Comparison of ENCODE assay signal across 17 cellular contexts in the genomic region with DNA sequence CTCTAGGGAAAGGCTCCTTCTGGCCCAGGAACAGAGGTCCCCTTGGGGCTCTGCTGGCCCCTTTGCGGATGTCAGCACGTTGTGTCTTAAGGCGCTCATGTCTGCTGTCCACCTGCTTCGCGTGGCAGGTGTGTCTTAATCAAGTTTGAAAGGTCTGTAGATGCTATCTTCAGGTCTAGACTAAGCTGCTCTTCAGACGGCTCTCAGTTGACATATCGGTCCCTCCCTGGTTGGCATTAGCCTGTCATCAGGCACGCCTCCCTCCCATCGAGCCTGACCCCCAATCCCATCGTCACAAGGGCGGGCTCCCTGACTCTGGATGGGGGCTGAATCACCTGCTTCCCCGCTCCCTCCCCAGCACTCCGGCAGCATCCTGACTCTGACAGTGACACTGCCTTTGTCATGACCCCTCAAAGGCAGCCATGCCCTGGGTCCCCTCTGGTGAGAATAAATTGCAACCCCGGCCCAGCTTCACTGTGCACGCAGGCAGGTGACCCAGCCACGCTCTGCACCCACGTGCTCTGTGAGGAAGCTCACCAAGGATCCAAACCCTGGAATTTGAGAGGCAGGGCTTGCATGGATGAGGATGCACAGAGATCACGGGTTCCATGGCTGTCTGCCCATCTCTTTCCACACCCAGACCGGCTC.
DNase-seq lines count a peak whose midpoint lies in the region; ATAC-seq and TF ChIP-seq lines count a peak whose summit lies in the region.
"Had no signal": no experiment of that assay in that cellular context is flagged by ENCODE, and none has a peak within 500 bp of the region (broad histone marks: within the 10 kb centered on the region; RNA-seq: fewer than 3 reads in every experiment).

No MANE protein-coding gene starts in this region.

- H3K4me3 ChIP-seq in mammary epithelial cell (replicated peaks in 1 of 3; ENCODE audit: insufficient read depth in 1 of 3, low read depth in 2 of 3, low read length in 3 of 3) (no peak overlapping the region), body of pancreas (no peak overlapping the region), Caco-2 (ENCODE audit: low read depth, low read length) (no peak overlapping the region)
- H3K4me3 ChIP-seq: K562, PC-9, SJCRH30 had no signal

- H3K27me3 Mint-ChIP-seq in MCF 10A (ENCODE audit: insufficient read depth, unreplicated experiment) (peaks cover 27% of the 10 kb centered on the region), type B pancreatic cell (peaks cover 8% of the 10 kb centered on the region), Caco-2 (ENCODE audit: insufficient read depth, unreplicated experiment) (no peaks in the 10 kb centered on the region)

- H3K4me3 Mint-ChIP-seq in MCF 10A (ENCODE audit: unreplicated experiment) (no peak overlapping the region), type B pancreatic cell (no peak overlapping the region), Caco-2 (ENCODE audit: unreplicated experiment) (no peak overlapping the region)
- H3K4me3 Mint-ChIP-seq: CD4-positive, alpha-beta T cell had no signal

- H3K9me3 Mint-ChIP-seq in MCF 10A (ENCODE audit: unreplicated experiment) (no peaks in the 10 kb centered on the region), type B pancreatic cell (no peaks in the 10 kb centered on the region), Caco-2 (ENCODE audit: unreplicated experiment) (no peaks in the 10 kb centered on the region)
- H3K9me3 Mint-ChIP-seq: CD4-positive, alpha-beta T cell had no signal

- intact Hi-C loops in mammary epithelial cell (cut with micrococcal nuclease): no loop called here
- intact Hi-C loops in MCF 10A (cut with micrococcal nuclease): loop anchor here (10.0 kb wide), 1 partner anchor 110 kb away; the partner anchor contains the start of gene GPC1
- intact Hi-C loops in body of pancreas (cut with DNase I): no loop called here
- intact Hi-C loops in Caco-2 (cut with micrococcal nuclease; ENCODE audit: unreplicated experiment): no loop called here

- TF ChIP-seq POLR2A in body of pancreas (IDR thresholded peaks at IDR 0.05): no peak

- H4K20me1 ChIP-seq in mammary epithelial cell (ENCODE audit: insufficient read depth, low read length): no peaks in the 10 kb centered on the region

- H3K9me3 ChIP-seq in mammary epithelial cell (replicated peaks; ENCODE audit: insufficient read depth, low read length): no peaks in the 10 kb centered on the region
- H3K9me3 ChIP-seq in body of pancreas: no peaks in the 10 kb centered on the region
- H3K9me3 ChIP-seq in Caco-2: no peaks in the 10 kb centered on the region
- H3K9me3 ChIP-seq: SJCRH30 had no signal

- in situ Hi-C loops in mammary epithelial cell (cut with MboI; ENCODE audit: low sequenced_read_pairs in 2 of 2): no loop called here

- dilution Hi-C loops in mammary epithelial cell (cut with HindIII; ENCODE audit: low sequenced_read_pairs): loop anchor here (5.0 kb wide), 1 partner anchor 38 kb away; no protein-coding TSS in a partner anchor

- CTCF ChIA-PET in mammary epithelial cell (lab: Charles Lee; ENCODE audit: low non-redundant PET): no interaction called here
- CTCF ChIA-PET in MCF 10A (lab: Yijun Ruan, JAX): no interaction called here
- CTCF ChIA-PET in Caco-2 (lab: Charles Lee): no interaction called here

- H3K27ac Mint-ChIP-seq in MCF 10A (ENCODE audit: low read depth, unreplicated experiment): no peak overlapping the region
- H3K27ac Mint-ChIP-seq in type B pancreatic cell: no peak overlapping the region
- no peak overlapping the region for H3K27ac Mint-ChIP-seq in Caco-2 (ENCODE audit: unreplicated experiment)
- H3K27ac Mint-ChIP-seq: CD4-positive, alpha-beta T cell had no signal

- H2AFZ ChIP-seq in mammary epithelial cell (ENCODE audit: low read depth, low read length): peak overlapping the region; percentile 75
- H2AFZ ChIP-seq: PC-9 had no signal

- DNase-seq in mammary epithelial cell: no peak
- DNase-seq in MCF 10A (ENCODE audit: unreplicated experiment): no peak
- no peak for DNase-seq in body of pancreas
- peak; percentile 31 for DNase-seq in islet precursor cell
- DNase-seq in type B pancreatic cell (ENCODE audit: extremely low spot score, unreplicated experiment): peak; percentile 57
- no peak for DNase-seq in NCI-H82 (lab: John Stamatoyannopoulos, UW)
- no peak for DNase-seq in NCI-H1092 (lab: John Stamatoyannopoulos, UW)
- no peak for DNase-seq in Caco-2
- DNase-seq: CD4-positive, alpha-beta T cell; DMS153; GF-D8; GOT3; NCI-H226; NCI-H524 treated with DMSO at 0.1 percent for 48 hours had no signal

- H3K27me3 ChIP-seq in mammary epithelial cell (ENCODE audit: insufficient read depth, low read length): no peaks in the 10 kb centered on the region
- no peaks in the 10 kb centered on the region for H3K27me3 ChIP-seq in body of pancreas
- H3K27me3 ChIP-seq in Caco-2 (replicated peaks; ENCODE audit: control insufficient read depth, insufficient read depth, low read length): no peaks in the 10 kb centered on the region

- WGBS in mammary epithelial cell (ENCODE audit: low coverage, missing lambda C conversion rate): 36% methylated on average over 5 of the region's 19 CpGs
- WGBS in body of pancreas, 2 donors: 80 to 92% methylated on average over 15 to 19 of the region's 19 CpGs

- POLR2A ChIA-PET in MCF 10A (lab: Yijun Ruan, JAX): interaction anchor here (1.1 kb wide), 1 partner anchor 96 kb away, joined by 3 read pairs; no protein-coding TSS in a partner anchor
- POLR2A ChIA-PET in Caco-2 (lab: Charles Lee): no interaction called here

- peak; percentile 6 for ATAC-seq in body of pancreas
- ATAC-seq: K562 had no signal

- H3K4me1 Mint-ChIP-seq in MCF 10A (ENCODE audit: insufficient read depth, unreplicated experiment) (peaks cover 12% of the 10 kb centered on the region), type B pancreatic cell (ENCODE audit: unreplicated experiment) (peaks cover 6% of the 10 kb centered on the region), Caco-2 (ENCODE audit: low read depth, unreplicated experiment) (no peaks in the 10 kb centered on the region)

- no peak overlapping the region for H3K9ac ChIP-seq in mammary epithelial cell (ENCODE audit: insufficient read depth, low read length)

- BruUV-seq in mammary epithelial cell (replicated peaks; lab: Mats Ljungman, UMichigan) (no TSS peak), MCF 10A (replicated peaks; lab: Mats Ljungman, UMichigan) (no TSS peak), Caco-2 (replicated peaks; lab: Mats Ljungman, UMichigan) (no TSS peak)

- TF ChIP-seq CTCF in mammary epithelial cell (conservative IDR thresholded peaks at IDR 0.05 in 1 of 2, IDR thresholded peaks at IDR 0.05 in 1 of 2; ENCODE audit: extremely low read depth in 1 of 2, insufficient read depth in 1 of 2, low read depth in 1 of 2, low read length in 2 of 2) (no peak), MCF 10A (IDR thresholded peaks at IDR 0.05; ENCODE audit: unreplicated experiment) (no peak), body of pancreas (IDR thresholded peaks at IDR 0.05) (no peak), type B pancreatic cell (conservative IDR thresholded peaks at IDR 0.05) (no peak), Caco-2 (IDR thresholded peaks at IDR 0.05; ENCODE audit: insufficient read depth in 1 of 2, low read depth in 1 of 2, low read length in 1 of 2, severe bottlenecking in 1 of 2, unreplicated experiment in 1 of 2) (no peak)

- H3K36me3 Mint-ChIP-seq in MCF 10A (ENCODE audit: insufficient read depth, unreplicated experiment): peaks cover 4% of the 10 kb centered on the region
- H3K36me3 Mint-ChIP-seq in type B pancreatic cell: no peaks in the 10 kb centered on the region
- no peaks in the 10 kb centered on the region for H3K36me3 Mint-ChIP-seq in Caco-2 (ENCODE audit: insufficient read depth, unreplicated experiment)

- H3K4me1 ChIP-seq in mammary epithelial cell (ENCODE audit: insufficient read depth, low read length): peaks cover 38% of the 10 kb centered on the region
- peaks cover 22% of the 10 kb centered on the region for H3K4me1 ChIP-seq in body of pancreas
- H3K4me1 ChIP-seq in Caco-2: no peaks in the 10 kb centered on the region

- H3K27ac ChIP-seq in mammary epithelial cell (ENCODE audit: insufficient read depth, low read depth, low read length) (no peak overlapping the region), body of pancreas (no peak overlapping the region)
- H3K27ac ChIP-seq: PC-9, SJCRH30 had no signal

- H3K79me2 ChIP-seq in mammary epithelial cell (ENCODE audit: insufficient read depth, low read length): no peaks in the 10 kb centered on the region

- H3K4me2 ChIP-seq in mammary epithelial cell (ENCODE audit: insufficient read depth, low read depth, low read length): no peak overlapping the region
- H3K4me2 ChIP-seq: PC-9 had no signal

- H3K36me3 ChIP-seq in mammary epithelial cell (ENCODE audit: insufficient read depth, low read length) (no peaks in the 10 kb centered on the region), body of pancreas (replicated peaks in 1 of 2; ENCODE audit: insufficient read depth in 1 of 2, low read depth in 2 of 2) (no peaks in the 10 kb centered on the region), Caco-2 (ENCODE audit: control insufficient read depth, insufficient read depth, low read length) (no peaks in the 10 kb centered on the region)
- H3K36me3 ChIP-seq: SJCRH30 had no signal

Comparison
In these comparisons a context has a peak if more than half of its experiments do, and no peak if none do; other contexts are left out.
1. DNase-seq: peak in islet precursor cell (single experiment) and type B pancreatic cell (single experiment); none in mammary epithelial cell (single experiment), MCF 10A (single experiment), body of pancreas (0 of 4), NCI-H82 (single experiment), NCI-H1092 (single experiment) and Caco-2 (0 of 2).